In the genomic region with DNA sequence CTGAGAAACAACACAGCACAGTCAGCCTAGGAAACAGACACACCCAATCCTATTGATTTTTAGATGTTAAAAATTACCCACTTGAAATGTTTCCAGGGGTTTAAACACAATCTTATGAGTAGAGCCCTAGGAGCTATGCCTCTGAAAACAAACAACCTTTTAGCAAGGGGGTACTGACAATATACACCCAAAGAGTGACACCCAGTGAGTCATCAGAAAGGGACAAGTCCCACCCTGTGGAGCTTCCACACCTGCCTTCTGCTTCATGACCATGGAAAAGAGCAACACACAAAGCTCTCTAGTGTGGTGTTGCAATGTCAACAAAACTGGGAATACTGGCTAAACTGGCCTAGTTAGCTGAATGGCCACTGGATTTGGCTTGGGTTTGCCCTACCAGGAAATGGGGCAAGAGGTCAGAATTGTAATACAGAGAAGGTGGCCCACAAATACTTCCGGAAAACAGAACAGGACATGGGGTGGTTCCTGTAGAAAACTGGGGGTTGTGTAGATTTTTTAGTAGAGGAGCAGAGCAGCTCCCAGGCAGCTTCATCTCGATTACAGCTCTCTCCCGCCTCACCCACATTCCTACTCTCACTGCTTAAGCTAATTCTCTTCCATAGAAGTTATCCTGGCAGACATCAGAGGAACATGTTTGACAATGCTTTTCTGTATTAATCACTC, we compare ENCODE assay signal across 10 cellular contexts.
DNase-seq lines count a peak whose midpoint lies in the region; ATAC-seq and TF ChIP-seq lines count a peak whose summit lies in the region.
"Had no signal": no experiment of that assay in that cellular context is flagged by ENCODE, and none has a peak within 500 bp of the region (broad histone marks: within the 10 kb centered on the region; RNA-seq: fewer than 3 reads in every experiment).

No MANE protein-coding gene starts in this region.

- intact Hi-C loops in prostate gland (cut with DNase I) = no loop called here
- intact Hi-C loops in activated CD8-positive, alpha-beta T cell treated with anti-CD3 and anti-CD28 coated beads for 36 hours (cut with micrococcal nuclease) = no loop called here
- intact Hi-C loops in activated T-helper 2 cell treated with anti-CD3 and anti-CD28 coated beads, Interferon-gamma antibody, Interleukin-2, Interleukin-4, amounts not matched to agents 10 μg/mL and 5 μg/mL and 100 μg/mL, durations not matched to agents 14 hours and 24 hours and 36 hours (cut with micrococcal nuclease) = no loop called here

- H3K27ac ChIP-seq in esophagus (ENCODE audit: low read depth in 2 of 2, low read length in 1 of 2) (peak overlapping the region; percentile 94), prostate gland (peak overlapping the region; percentile 66 to 79), osteoblast (ENCODE audit: low read depth, low read length) (no peak overlapping the region)

- no peaks in the 10 kb centered on the region for H3K36me3 Mint-ChIP-seq in activated CD8-positive, alpha-beta T cell treated with anti-CD3 and anti-CD28 coated beads for 36 hours (ENCODE audit: low read depth)
- no peaks in the 10 kb centered on the region for H3K36me3 Mint-ChIP-seq in activated T-helper 2 cell treated with anti-CD3 and anti-CD28 coated beads, Interferon-gamma antibody, Interleukin-2, Interleukin-4, amounts not matched to agents 10 μg/mL and 5 μg/mL and 100 μg/mL, durations not matched to agents 14 hours and 24 hours and 36 hours (ENCODE audit: low read depth)
- H3K36me3 Mint-ChIP-seq: CD4-positive, CD25-positive, alpha-beta regulatory T cell had no signal

- peaks cover 2 to 3% of the 10 kb centered on the region in 2 donors for H3K36me3 ChIP-seq in esophagus (ENCODE audit: control insufficient read depth in 2 of 2, insufficient read depth in 2 of 2, low read length in 1 of 2)
- no peaks in the 10 kb centered on the region for H3K36me3 ChIP-seq in prostate gland
- H3K36me3 ChIP-seq in osteoblast (ENCODE audit: insufficient read depth, low read length) = no peaks in the 10 kb centered on the region

- TF ChIP-seq POLR2A in prostate gland (IDR thresholded peaks at IDR 0.05) = no peak
- TF ChIP-seq POLR2A in GM18505 (IDR thresholded peaks at IDR 0.05; ENCODE audit: borderline replicate concordance, extremely low read depth, insufficient read depth, insufficient read length) = no peak

- TF ChIP-seq CTCF in prostate gland (IDR thresholded peaks at IDR 0.05) (no peak), osteoblast (IDR thresholded peaks at IDR 0.05; ENCODE audit: extremely low read depth, low read depth, low read length) (no peak)
- TF ChIP-seq CTCF in activated CD8-positive, alpha-beta T cell treated with anti-CD3 and anti-CD28 coated beads for 36 hours (IDR thresholded peaks at IDR 0.05) = no peak

- no peak overlapping the region for H3K27ac Mint-ChIP-seq in activated CD8-positive, alpha-beta T cell treated with anti-CD3 and anti-CD28 coated beads for 36 hours
- no peak overlapping the region for H3K27ac Mint-ChIP-seq in activated T-helper 2 cell treated with anti-CD3 and anti-CD28 coated beads, Interferon-gamma antibody, Interleukin-2, Interleukin-4, amounts not matched to agents 10 μg/mL and 5 μg/mL and 100 μg/mL, durations not matched to agents 14 hours and 24 hours and 36 hours
- H3K27ac Mint-ChIP-seq: CD4-positive, CD25-positive, alpha-beta regulatory T cell had no signal

- H3K4me3 Mint-ChIP-seq in activated CD8-positive, alpha-beta T cell treated with anti-CD3 and anti-CD28 coated beads for 36 hours = no peak overlapping the region
- H3K4me3 Mint-ChIP-seq in activated T-helper 2 cell treated with anti-CD3 and anti-CD28 coated beads, Interferon-gamma antibody, Interleukin-2, Interleukin-4, amounts not matched to agents 10 μg/mL and 5 μg/mL and 100 μg/mL, durations not matched to agents 14 hours and 24 hours and 36 hours (ENCODE audit: low read depth) = no peak overlapping the region
- H3K4me3 Mint-ChIP-seq: CD4-positive, CD25-positive, alpha-beta regulatory T cell had no signal

- no peaks in the 10 kb centered on the region for H4K20me1 ChIP-seq in osteoblast (ENCODE audit: insufficient read depth, low read length)

- H3K27me3 ChIP-seq in esophagus (ENCODE audit: control insufficient read depth in 1 of 2, insufficient read depth in 2 of 2, low read length in 2 of 2) (no peaks in the 10 kb centered on the region), prostate gland (replicated peaks; ENCODE audit: insufficient read depth) (no peaks in the 10 kb centered on the region), osteoblast (ENCODE audit: insufficient read depth, low read length) (no peaks in the 10 kb centered on the region)

- H3K4me2 ChIP-seq in osteoblast (ENCODE audit: insufficient read depth, low read length) = no peak overlapping the region

- CTCF ChIA-PET in activated CD8-positive, alpha-beta T cell treated with anti-CD3 and anti-CD28 coated beads for 36 hours (lab: Charles Lee) = interaction anchor here (0.9 kb wide), 1 partner anchor 215 kb away, joined by 3 read pairs; no protein-coding TSS in a partner anchor

- 31 to 38% methylated on average over 3 of the region's 3 CpGs for WGBS in esophagus, 2 donors
- WGBS in prostate gland = 24% methylated on average over 3 of the region's 3 CpGs

- H3K4me1 ChIP-seq in esophagus (ENCODE audit: control insufficient read depth in 2 of 2, insufficient read depth in 2 of 2, low read length in 1 of 2) (peaks cover 0 to 10% of the 10 kb centered on the region in 2 donors), prostate gland (replicated peaks) (peaks cover 11% of the 10 kb centered on the region), osteoblast (ENCODE audit: insufficient read depth, low read length) (no peaks in the 10 kb centered on the region)

- peaks cover 4% of the 10 kb centered on the region for H3K27me3 Mint-ChIP-seq in activated CD8-positive, alpha-beta T cell treated with anti-CD3 and anti-CD28 coated beads for 36 hours
- H3K27me3 Mint-ChIP-seq in activated T-helper 2 cell treated with anti-CD3 and anti-CD28 coated beads, Interferon-gamma antibody, Interleukin-2, Interleukin-4, amounts not matched to agents 10 μg/mL and 5 μg/mL and 100 μg/mL, durations not matched to agents 14 hours and 24 hours and 36 hours (ENCODE audit: low read depth) = peaks cover 11% of the 10 kb centered on the region

- no peaks in the 10 kb centered on the region for H3K4me1 Mint-ChIP-seq in activated CD8-positive, alpha-beta T cell treated with anti-CD3 and anti-CD28 coated beads for 36 hours (ENCODE audit: low read depth)
- no peaks in the 10 kb centered on the region for H3K4me1 Mint-ChIP-seq in activated T-helper 2 cell treated with anti-CD3 and anti-CD28 coated beads, Interferon-gamma antibody, Interleukin-2, Interleukin-4, amounts not matched to agents 10 μg/mL and 5 μg/mL and 100 μg/mL, durations not matched to agents 14 hours and 24 hours and 36 hours (ENCODE audit: low read depth)
- H3K4me1 Mint-ChIP-seq: CD4-positive, CD25-positive, alpha-beta regulatory T cell had no signal

- H3K79me2 ChIP-seq in osteoblast (ENCODE audit: insufficient read depth, low read length) = no peaks in the 10 kb centered on the region

- H3K9me3 ChIP-seq in esophagus (ENCODE audit: control insufficient read depth in 2 of 2, insufficient read depth in 1 of 2, low read depth in 1 of 2, low read length in 1 of 2) = no peaks in the 10 kb centered on the region
- no peaks in the 10 kb centered on the region for H3K9me3 ChIP-seq in prostate gland
- no peaks in the 10 kb centered on the region for H3K9me3 ChIP-seq in osteoblast (ENCODE audit: low read depth, low read length)

- no peak for ATAC-seq in activated CD8-positive, alpha-beta T cell treated with anti-CD3 and anti-CD28 coated beads for 36 hours
- no peak for ATAC-seq in GM18505 (IDR thresholded peaks at IDR 0.05; ENCODE audit: unreplicated experiment)
- ATAC-seq: activated CD4-positive, CD25-positive, alpha-beta regulatory T cell treated with anti-CD3 and anti-CD28 coated beads, Interleukin-2, amount 50 U/mL, for 24 hours had no signal

- no peaks in the 10 kb centered on the region for H3K9me3 Mint-ChIP-seq in activated CD8-positive, alpha-beta T cell treated with anti-CD3 and anti-CD28 coated beads for 36 hours
- no peaks in the 10 kb centered on the region for H3K9me3 Mint-ChIP-seq in activated T-helper 2 cell treated with anti-CD3 and anti-CD28 coated beads, Interferon-gamma antibody, Interleukin-2, Interleukin-4, amounts not matched to agents 10 μg/mL and 5 μg/mL and 100 μg/mL, durations not matched to agents 14 hours and 24 hours and 36 hours

- DNase-seq in Daoy (ENCODE audit: low read depth) (peak; percentile 24), NCI-H2227 treated with DMSO at 0.1 percent for 48 hours (lab: John Stamatoyannopoulos, UW) (peak; percentile 88), prostate gland (ENCODE audit: low spot score) (peak; percentile 93), osteoblast (ENCODE audit: insufficient read length, low spot score, missing footprints) (no peak)
- DNase-seq in activated CD8-positive, alpha-beta T cell treated with anti-CD3 and anti-CD28 coated beads for 36 hours = no peak
- no peak for DNase-seq in activated T-helper 2 cell treated with anti-CD3 and anti-CD28 coated beads, Interferon-gamma antibody, Interleukin-2, Interleukin-4, amounts not matched to agents 10 μg/mL and 5 μg/mL and 100 μg/mL, durations not matched to agents 14 hours and 24 hours and 36 hours (ENCODE audit: low spot score)
- DNase-seq: CD4-positive, CD25-positive, alpha-beta regulatory T cell had no signal

- H3K4me3 ChIP-seq in esophagus (ENCODE audit: low read depth in 1 of 2, low read length in 2 of 2) (no peak overlapping the region), prostate gland (no peak overlapping the region), osteoblast (ENCODE audit: insufficient read depth, low read length) (no peak overlapping the region)

- POLR2A ChIA-PET in activated CD8-positive, alpha-beta T cell treated with anti-CD3 and anti-CD28 coated beads for 36 hours (lab: Charles Lee) = no interaction called here

- H2AFZ ChIP-seq in osteoblast (ENCODE audit: low read length) = no peak overlapping the region

Comparison
In these comparisons a context has a peak if more than half of its experiments do, and no peak if none do; other contexts are left out.
1. DNase-seq: peak in Daoy (single experiment), NCI-H2227 treated with DMSO at 0.1 percent for 48 hours (single experiment) and prostate gland (single experiment); none in osteoblast (single experiment), activated CD8-positive, alpha-beta T cell treated with anti-CD3 and anti-CD28 coated beads for 36 hours (single experiment) and activated T-helper 2 cell treated with anti-CD3 and anti-CD28 coated beads, Interferon-gamma antibody, Interleukin-2, Interleukin-4, amounts not matched to agents 10 μg/mL and 5 μg/mL and 100 μg/mL, durations not matched to agents 14 hours and 24 hours and 36 hours (single experiment).